ENCODE assay signal across 1 cellular context in the genomic region with DNA sequence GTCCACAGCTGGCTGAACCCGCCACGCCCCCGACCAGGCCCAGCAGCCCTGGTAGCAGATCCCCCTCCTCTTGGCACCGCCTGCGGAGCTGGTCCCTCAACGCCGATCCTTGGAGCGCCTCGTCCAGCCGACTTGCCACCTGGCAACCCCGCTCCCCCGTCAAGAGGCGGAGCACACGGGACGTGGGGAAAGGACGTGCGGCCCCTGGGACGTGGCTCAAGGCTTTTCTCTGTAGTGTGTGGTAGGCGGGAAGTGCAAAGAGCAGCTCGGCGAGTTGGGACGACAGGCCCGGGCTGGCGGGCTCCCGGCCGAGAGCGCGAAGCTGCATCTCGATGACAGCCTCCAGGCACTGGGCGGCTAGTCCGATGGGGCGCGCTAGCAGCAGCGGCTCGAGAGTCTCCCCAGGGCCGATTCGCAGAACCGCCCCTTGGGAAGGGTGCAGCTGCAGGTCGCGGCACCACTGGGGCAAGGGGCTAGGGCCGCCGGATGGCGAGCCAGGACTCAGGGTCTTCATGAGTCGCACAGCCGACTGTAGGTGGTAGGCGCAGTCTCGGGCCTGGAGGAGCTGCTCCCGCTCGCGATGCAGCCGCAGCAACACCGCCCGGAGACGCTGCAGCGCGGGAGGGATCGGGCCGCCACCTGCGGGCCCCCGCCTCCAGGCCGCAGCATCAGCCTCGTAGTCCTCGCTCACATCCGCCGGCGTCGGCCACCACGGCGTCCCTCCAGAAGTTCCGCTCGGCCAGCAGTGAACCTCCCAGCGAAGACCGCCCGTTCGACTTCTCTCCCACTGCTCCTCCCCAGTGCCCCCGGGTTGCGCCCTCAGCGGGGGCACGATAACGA.
TF ChIP-seq lines count a peak whose summit lies in the region.

No MANE protein-coding gene starts in this region.

TF ChIP-seq in K562, 482 proteins besides CTCF, POLR2A, EP300 and RAD21 (continued from another document):
- TF ChIP-seq THAP12 (CRISPR knock-in tag; IDR thresholded peaks at IDR 0.05): peak; percentile 33; the same call in 1 of the 2 replicates
- TF ChIP-seq, protein P1, sequence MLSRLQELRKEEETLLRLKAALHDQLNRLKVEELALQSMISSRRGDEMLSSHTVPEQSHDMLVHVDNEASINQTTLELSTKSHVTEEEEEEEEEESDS (CRISPR knock-in tag; IDR thresholded peaks at IDR 0.05): no peak
- TF ChIP-seq SRF (CRISPR knock-in tag; IDR thresholded peaks at IDR 0.05): 0 out of 4 replicates have a peak, but pooled peaks of 1 of the 2 experiments have one; percentile 19
- 0 out of 2 replicates have a peak, but pooled peaks have one; percentile 13 for TF ChIP-seq SMAD4 (CRISPR knock-in tag; conservative IDR thresholded peaks at IDR 0.05)
- TF ChIP-seq GABPA (tag; conservative IDR thresholded peaks at IDR 0.05; ENCODE audit: low read depth): no peak
- TF ChIP-seq AFF4 (CRISPR knock-in tag; IDR thresholded peaks at IDR 0.05): peak; percentile 51; the same call in 1 of the 2 replicates
- TF ChIP-seq FOXA3 (CRISPR knock-in tag; conservative IDR thresholded peaks at IDR 0.05 in 1 of 2, IDR thresholded peaks at IDR 0.05 in 1 of 2): peak in 1 of 2 experiments; percentile 5; a peak in 1 of 4 replicates
- TF ChIP-seq RBBP5 (IDR thresholded peaks at IDR 0.05; ENCODE audit: borderline replicate concordance, insufficient read depth, low read length, poor library complexity, severe bottlenecking): peak; percentile 86
- no peak for TF ChIP-seq KAT8 (IDR thresholded peaks at IDR 0.05; ENCODE audit: low read depth)
- TF ChIP-seq RB1 (IDR thresholded peaks at IDR 0.05; ENCODE audit: low read depth): peak; percentile 51
- TF ChIP-seq, protein P2, sequence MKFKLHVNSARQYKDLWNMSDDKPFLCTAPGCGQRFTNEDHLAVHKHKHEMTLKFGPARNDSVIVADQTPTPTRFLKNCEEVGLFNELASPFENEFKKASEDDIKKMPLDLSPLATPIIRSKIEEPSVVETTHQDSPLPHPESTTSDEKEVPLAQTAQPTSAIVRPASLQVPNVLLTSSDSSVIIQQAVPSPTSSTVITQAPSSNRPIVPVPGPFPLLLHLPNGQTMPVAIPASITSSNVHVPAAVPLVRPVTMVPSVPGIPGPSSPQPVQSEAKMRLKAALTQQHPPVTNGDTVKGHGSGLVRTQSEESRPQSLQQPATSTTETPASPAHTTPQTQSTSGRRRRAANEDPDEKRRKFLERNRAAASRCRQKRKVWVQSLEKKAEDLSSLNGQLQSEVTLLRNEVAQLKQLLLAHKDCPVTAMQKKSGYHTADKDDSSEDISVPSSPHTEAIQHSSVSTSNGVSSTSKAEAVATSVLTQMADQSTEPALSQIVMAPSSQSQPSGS (CRISPR knock-in tag; IDR thresholded peaks at IDR 0.05): 0 out of 2 replicates have a peak, but pooled peaks have one; percentile 32
- 0 out of 2 replicates have a peak, but pooled peaks have one; percentile 24 for TF ChIP-seq NR1H2 (CRISPR knock-in tag; IDR thresholded peaks at IDR 0.05)
- no peak for TF ChIP-seq FOXM1 (IDR thresholded peaks at IDR 0.05; ENCODE audit: low read depth)
- 0 out of 2 replicates have a peak, but pooled peaks have one; percentile 86 for TF ChIP-seq FOXM1 (CRISPR knock-in tag; IDR thresholded peaks at IDR 0.05; ENCODE audit: low read depth)
- TF ChIP-seq CREM (IDR thresholded peaks at IDR 0.05; ENCODE audit: low read depth): 0 out of 2 replicates have a peak, but pooled peaks have one; percentile 2
- TF ChIP-seq ZNF146 (CRISPR knock-in tag; IDR thresholded peaks at IDR 0.05; ENCODE audit: unreplicated experiment): peak; percentile 13
- no peak for TF ChIP-seq NONO (IDR thresholded peaks at IDR 0.05; ENCODE audit: low read depth in 2 of 2, low read length in 1 of 2)
- 0 out of 4 replicates have a peak, but pooled peaks of 1 of the 2 experiments have one; percentile 50 for TF ChIP-seq MAZ (CRISPR knock-in tag; conservative IDR thresholded peaks at IDR 0.05 in 1 of 2, IDR thresholded peaks at IDR 0.05 in 1 of 2)
- peak; percentile 11 for TF ChIP-seq CTBP1 (IDR thresholded peaks at IDR 0.05; ENCODE audit: borderline replicate concordance)
- 0 out of 2 replicates have a peak, but pooled peaks have one; percentile 12 for TF ChIP-seq E2F5 (CRISPR knock-in tag; IDR thresholded peaks at IDR 0.05)
- TF ChIP-seq HNRNPLL (IDR thresholded peaks at IDR 0.05; ENCODE audit: low read depth, low read length, poor library complexity, severe bottlenecking): peak; percentile 35
- TF ChIP-seq FOXP1 (CRISPR knock-in tag; IDR thresholded peaks at IDR 0.05): no peak
- TF ChIP-seq HMGN3 (IDR thresholded peaks at IDR 0.05; ENCODE audit: borderline replicate concordance, extremely low read depth, insufficient read length, low read depth, low read length): peak; percentile 48
- no peak; the same call in 1 of the 2 replicates for TF ChIP-seq SOX6 (IDR thresholded peaks at IDR 0.05)
- TF ChIP-seq, protein P3, sequence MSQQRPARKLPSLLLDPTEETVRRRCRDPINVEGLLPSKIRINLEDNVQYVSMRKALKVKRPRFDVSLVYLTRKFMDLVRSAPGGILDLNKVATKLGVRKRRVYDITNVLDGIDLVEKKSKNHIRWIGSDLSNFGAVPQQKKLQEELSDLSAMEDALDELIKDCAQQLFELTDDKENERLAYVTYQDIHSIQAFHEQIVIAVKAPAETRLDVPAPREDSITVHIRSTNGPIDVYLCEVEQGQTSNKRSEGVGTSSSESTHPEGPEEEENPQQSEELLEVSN (IDR thresholded peaks at IDR 0.05; ENCODE audit: borderline replicate concordance in 1 of 2, extremely low read depth in 1 of 2, insufficient read depth in 1 of 2, insufficient read length in 1 of 2, low read depth in 1 of 2, low read length in 1 of 2, poor library complexity in 1 of 2, severe bottlenecking in 1 of 2): peak; percentile 56 to 84
- TF ChIP-seq, protein P4, sequence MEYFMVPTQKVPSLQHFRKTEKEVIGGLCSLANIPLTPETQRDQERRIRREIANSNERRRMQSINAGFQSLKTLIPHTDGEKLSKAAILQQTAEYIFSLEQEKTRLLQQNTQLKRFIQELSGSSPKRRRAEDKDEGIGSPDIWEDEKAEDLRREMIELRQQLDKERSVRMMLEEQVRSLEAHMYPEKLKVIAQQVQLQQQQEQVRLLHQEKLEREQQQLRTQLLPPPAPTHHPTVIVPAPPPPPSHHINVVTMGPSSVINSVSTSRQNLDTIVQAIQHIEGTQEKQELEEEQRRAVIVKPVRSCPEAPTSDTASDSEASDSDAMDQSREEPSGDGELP (CRISPR knock-in tag; IDR thresholded peaks at IDR 0.05; ENCODE audit: borderline replicate concordance): peak; percentile 54; the same call in 1 of the 2 replicates
- 0 out of 2 replicates have a peak, but pooled peaks have one; percentile 27 for TF ChIP-seq E2F3 (CRISPR knock-in tag; IDR thresholded peaks at IDR 0.05)
- 0 out of 4 replicates have a peak, but pooled peaks of 1 of the 2 experiments have one; percentile 17 for TF ChIP-seq BCLAF1 (IDR thresholded peaks at IDR 0.05; ENCODE audit: borderline replicate concordance in 1 of 2, control insufficient read depth in 1 of 2, low read depth in 2 of 2, low read length in 1 of 2)
- TF ChIP-seq RBM22 (IDR thresholded peaks at IDR 0.05; ENCODE audit: low read depth, low read length, poor library complexity, severe bottlenecking): peak; percentile 30
- TF ChIP-seq, protein P5, sequence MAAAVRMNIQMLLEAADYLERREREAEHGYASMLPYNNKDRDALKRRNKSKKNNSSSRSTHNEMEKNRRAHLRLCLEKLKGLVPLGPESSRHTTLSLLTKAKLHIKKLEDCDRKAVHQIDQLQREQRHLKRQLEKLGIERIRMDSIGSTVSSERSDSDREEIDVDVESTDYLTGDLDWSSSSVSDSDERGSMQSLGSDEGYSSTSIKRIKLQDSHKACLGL (CRISPR knock-in tag; IDR thresholded peaks at IDR 0.05; ENCODE audit: borderline replicate concordance, poor library complexity, severe bottlenecking): no peak
